Comparison of ENCODE assay signal across 8 cellular contexts in genomic region chr2:233210843-233211600, GRCh38. TPM values are rescaled to one million over a fixed set of nuclear protein-coding genes. Genes with fewer than 3 reads are reported as not detected.
DNase-seq lines count a peak whose midpoint lies in the region; ATAC-seq, FAIRE-seq and TF ChIP-seq lines count a peak whose summit lies in the region.

No MANE protein-coding gene starts in this region.

- H3K36me3 Mint-ChIP-seq in GM23338 (ENCODE audit: low read depth) (no peaks in the 10 kb centered on the region; the same call in 2 of the 3 replicates), astrocyte (ENCODE audit: low read depth, unreplicated experiment) (no peaks in the 10 kb centered on the region), immature natural killer cell (peaks cover 3 to 22% (median 12%) of the 10 kb centered on the region in 3 donors)
- peaks cover 38% of the 10 kb centered on the region for H3K36me3 Mint-ChIP-seq in stimulated activated memory B cell treated with anti-CD40 and anti-IgM and Interleukin-4, amounts not matched to agents 10 μg/mL and 1 μg/mL and 100 μg/mL, for 72 hours

- H3K27ac Mint-ChIP-seq in GM23338: no peak overlapping the region
- H3K27ac Mint-ChIP-seq in astrocyte (ENCODE audit: unreplicated experiment): no peak overlapping the region
- H3K27ac Mint-ChIP-seq in immature natural killer cell: peak overlapping the region; percentile 8 to 70 (median 30)
- H3K27ac Mint-ChIP-seq in stimulated activated memory B cell treated with anti-CD40 and anti-IgM and Interleukin-4, amounts not matched to agents 10 μg/mL and 1 μg/mL and 100 μg/mL, for 72 hours: peak overlapping the region; percentile 8

- H2AFZ ChIP-seq in GM23338 (peak overlapping the region; percentile 89; the same call in 1 of the 2 replicates), astrocyte (ENCODE audit: low read depth, low read length) (no peak overlapping the region)

- H3K9me3 ChIP-seq in astrocyte (ENCODE audit: insufficient read depth, low read depth, low read length): no peaks in the 10 kb centered on the region

- H3K4me2 ChIP-seq in GM23338 (no peak overlapping the region), astrocyte (ENCODE audit: low read length) (peak overlapping the region; percentile 82)

- H3K27ac ChIP-seq in GM23338 (ENCODE audit: low read depth) (no peak overlapping the region), astrocyte (ENCODE audit: low read depth, low read length) (no peak overlapping the region)

- H3K9me2 ChIP-seq in GM23338 (ENCODE audit: insufficient read depth): no peaks in the 10 kb centered on the region

- CTCF ChIA-PET in GM10248 (lab: Yijun Ruan, JAX): interaction anchor here (1.7 kb wide), 1 partner anchor 10 kb away, joined by 7 read pairs; no protein-coding TSS in a partner anchor

- H3K79me2 ChIP-seq in GM23338 (replicated peaks; ENCODE audit: insufficient read depth) (no peaks in the 10 kb centered on the region), astrocyte (ENCODE audit: insufficient read depth, low read length) (no peaks in the 10 kb centered on the region)

- peak; percentile 37 for FAIRE-seq in astrocyte (lab: Jason Lieb, UNC)

- H3K4me3 Mint-ChIP-seq in GM23338: no peak overlapping the region
- no peak overlapping the region for H3K4me3 Mint-ChIP-seq in astrocyte (ENCODE audit: unreplicated experiment)
- H3K4me3 Mint-ChIP-seq in immature natural killer cell: no peak overlapping the region
- H3K4me3 Mint-ChIP-seq in stimulated activated memory B cell treated with anti-CD40 and anti-IgM and Interleukin-4, amounts not matched to agents 10 μg/mL and 1 μg/mL and 100 μg/mL, for 72 hours: no peak overlapping the region

- ATAC-seq in GM23338 (peak; percentile 7; the same call in 2 of the 3 replicates), GM21737 (IDR thresholded peaks at IDR 0.05; ENCODE audit: unreplicated experiment) (no peak)
- no peak for ATAC-seq in stimulated activated memory B cell treated with anti-CD40 and anti-IgM and Interleukin-4, amounts not matched to agents 10 μg/mL and 1 μg/mL and 100 μg/mL, for 72 hours

- H3K27me3 Mint-ChIP-seq in GM23338 (ENCODE audit: insufficient read depth, low read depth, poor library complexity) (peaks cover 20% of the 10 kb centered on the region), astrocyte (ENCODE audit: low read depth, unreplicated experiment) (peaks cover 3% of the 10 kb centered on the region), immature natural killer cell (ENCODE audit: low read depth in 3 of 3) (peaks cover 18 to 32% (median 30%) of the 10 kb centered on the region in 3 donors)
- H3K27me3 Mint-ChIP-seq in stimulated activated memory B cell treated with anti-CD40 and anti-IgM and Interleukin-4, amounts not matched to agents 10 μg/mL and 1 μg/mL and 100 μg/mL, for 72 hours: no peaks in the 10 kb centered on the region

- H3K4me1 Mint-ChIP-seq in GM23338 (peaks cover 35% of the 10 kb centered on the region), astrocyte (ENCODE audit: low read depth, unreplicated experiment) (peaks cover 31% of the 10 kb centered on the region), immature natural killer cell (peaks cover 38 to 40% of the 10 kb centered on the region in 2 donors)
- H3K4me1 Mint-ChIP-seq in stimulated activated memory B cell treated with anti-CD40 and anti-IgM and Interleukin-4, amounts not matched to agents 10 μg/mL and 1 μg/mL and 100 μg/mL, for 72 hours: peaks cover 29% of the 10 kb centered on the region

- TF ChIP-seq CTCF in GM23338 (conservative IDR thresholded peaks at IDR 0.05; ENCODE audit: low read depth in 2 of 2) (no peak), astrocyte (IDR thresholded peaks at IDR 0.05; ENCODE audit: insufficient read depth, low read depth, low read length) (no peak), GM10248 (IDR thresholded peaks at IDR 0.05; ENCODE audit: control extremely low read depth, extremely low read depth, low read depth, missing control alignments) (no peak)

- no peak overlapping the region for H3K9ac ChIP-seq in astrocyte (ENCODE audit: low read length)

- H3K27me3 ChIP-seq in GM23338 (ENCODE audit: insufficient read depth): no peaks in the 10 kb centered on the region
- H3K27me3 ChIP-seq in astrocyte (ENCODE audit: insufficient read depth, low read length): no peaks in the 10 kb centered on the region

- H3K4me1 ChIP-seq in GM23338 (ENCODE audit: insufficient read depth) (peaks cover 20% of the 10 kb centered on the region), astrocyte (ENCODE audit: insufficient read depth, low read length) (peaks cover 34% of the 10 kb centered on the region)

- H3K36me3 ChIP-seq in GM23338 (ENCODE audit: insufficient read depth) (no peaks in the 10 kb centered on the region), astrocyte (ENCODE audit: insufficient read depth, low read length) (no peaks in the 10 kb centered on the region)

- H3K9me3 Mint-ChIP-seq in GM23338 (peaks cover 2% of the 10 kb centered on the region; the same call in 1 of the 3 replicates), astrocyte (ENCODE audit: unreplicated experiment) (peaks cover 1% of the 10 kb centered on the region), immature natural killer cell (no peaks in the 10 kb centered on the region)
- no peaks in the 10 kb centered on the region for H3K9me3 Mint-ChIP-seq in stimulated activated memory B cell treated with anti-CD40 and anti-IgM and Interleukin-4, amounts not matched to agents 10 μg/mL and 1 μg/mL and 100 μg/mL, for 72 hours

- peaks cover 8% of the 10 kb centered on the region; the same call in 1 of the 2 replicates for H3F3A ChIP-seq in GM23338 (replicated peaks; ENCODE audit: low read depth)

- DNase-seq in GM23338 (ENCODE audit: low spot score) (no peak), astrocyte (ENCODE audit: low read depth) (peak; percentile 88), immature natural killer cell (no peak), RPMI8226 (no peak), GM10248 (ENCODE audit: extremely low spot score) (no peak)
- no peak for DNase-seq in stimulated activated CD4-positive, alpha-beta T cell treated with anti-CD3 and anti-CD28 coated beads, Interleukin-4, amount 100 ng/mL, for 24 hours

- no peak overlapping the region for H3K4me3 ChIP-seq in GM23338
- H3K4me3 ChIP-seq in astrocyte (ENCODE audit: insufficient read depth, low read depth, low read length): no peak overlapping the region

- H4K20me1 ChIP-seq in GM23338 (replicated peaks; ENCODE audit: insufficient read depth) (no peaks in the 10 kb centered on the region), astrocyte (ENCODE audit: insufficient read depth, low read length) (peaks cover 16% of the 10 kb centered on the region)

- POLR2A ChIA-PET in GM10248 (lab: Yijun Ruan, JAX): no interaction called here

TF ChIP-seq in GM23338, 12 proteins besides CTCF, POLR2A, EP300 and RAD21:
- TF ChIP-seq POLR2AphosphoS5 (IDR thresholded peaks at IDR 0.05; ENCODE audit: low read depth): no peak
- TF ChIP-seq EZH2 (IDR thresholded peaks at IDR 0.05; ENCODE audit: low read depth, unreplicated experiment): no peak

RNA-seq across cellular contexts. Expression of gene ATG16L1, which starts 40.5 kb away (rescaled TPM):
- 31.8 and 37.9 TPM in 2 replicates for total RNA-seq in GM23338 (2014; rRNA removed; shearing (Covaris generic))
- polyA plus RNA-seq in GM23338 (2016; fragmentation: Nextera tagmentation; extraction: Ambion mirVana) (12.3 and 15.3 TPM in 2 replicates), immature natural killer cell (10 to 100 TPM in 2 of 3 donors, 1 to 10 TPM in 1; 9.3 to 16.4 (median 13.2) TPM)
- 30.7 and 31.6 TPM in 2 replicates for total RNA-seq in astrocyte

Comparison
In these comparisons a context has a peak if more than half of its experiments do, and no peak if none do; other contexts are left out.
1. H3K27ac Mint-ChIP-seq: peak in immature natural killer cell (6 of 6) and stimulated activated memory B cell treated with anti-CD40 and anti-IgM and Interleukin-4, amounts not matched to agents 10 μg/mL and 1 μg/mL and 100 μg/mL, for 72 hours (single experiment); none in GM23338 (single experiment) and astrocyte (single experiment).